In the genomic region with DNA sequence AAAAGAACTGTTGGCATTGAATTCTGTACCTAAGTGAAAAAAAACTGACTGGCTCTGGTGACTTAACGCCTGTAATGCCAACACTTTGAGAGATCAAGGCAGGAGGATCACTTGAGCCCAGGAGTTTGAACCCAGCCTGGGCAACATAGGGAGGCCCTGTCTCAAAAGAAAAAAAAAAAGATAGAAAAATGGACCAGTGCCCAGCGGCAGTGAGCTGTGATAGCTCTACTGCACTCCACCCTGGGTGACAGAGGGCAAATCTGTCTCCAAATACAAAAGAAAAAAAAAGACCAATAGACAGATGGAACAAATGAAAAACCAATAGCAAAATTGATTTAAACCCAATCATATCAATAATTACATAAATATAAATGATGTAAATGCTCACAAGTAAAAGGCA, we compare ENCODE assay signal across 7 cellular contexts. TPM values are rescaled to one million over a fixed set of nuclear protein-coding genes. Genes with fewer than 3 reads are reported as not detected.
DNase-seq lines count a peak whose midpoint lies in the region; ATAC-seq and TF ChIP-seq lines count a peak whose summit lies in the region.
"Had no signal": no experiment of that assay in that cellular context is flagged by ENCODE, and none has a peak within 500 bp of the region (broad histone marks: within the 10 kb centered on the region; RNA-seq: fewer than 3 reads in every experiment).

No MANE protein-coding gene starts in this region.

- H3K4me3 ChIP-seq in BLaER1 treated with 17β-estradiol and CSF1 and Interleukin-3, amounts not matched to agents 10 nM and 100 nM, result peak overlapping the region in 9 of 10 experiments; percentile 40 to 63 (median 48); a peak in 16 of 20 replicates
- H3K4me3 ChIP-seq in ascending aorta, result peak overlapping the region; percentile 31 to 65

- H3K36me3 Mint-ChIP-seq in memory B cell, result peaks cover 14% of the 10 kb centered on the region

- H3K4me1 Mint-ChIP-seq in memory B cell, result peaks cover 6% of the 10 kb centered on the region

- peaks cover 5 to 22% (median 8%) of the 10 kb centered on the region in 11 experiments; a peak in 18 of 22 replicates for H3K27me3 ChIP-seq in BLaER1 treated with 17β-estradiol and CSF1 and Interleukin-3, amounts not matched to agents 10 nM and 100 nM
- no peaks in the 10 kb centered on the region for H3K27me3 ChIP-seq in ascending aorta

- peak overlapping the region; percentile 55 for H3K4me3 Mint-ChIP-seq in memory B cell

- ATAC-seq in memory B cell (ENCODE audit: low read depth) (no peak), HG03045 (IDR thresholded peaks at IDR 0.05; ENCODE audit: unreplicated experiment) (no peak), GM21526 (IDR thresholded peaks at IDR 0.05; ENCODE audit: low FRiP score, unreplicated experiment) (no peak)

- peak overlapping the region; percentile 77 to 93 (median 84) for H3K4me2 ChIP-seq in BLaER1 treated with 17β-estradiol and CSF1 and Interleukin-3, amounts not matched to agents 10 nM and 100 nM

- no peak for DNase-seq in ascending aorta (ENCODE audit: low spot score in 2 of 2)
- DNase-seq in memory B cell (ENCODE audit: low spot score in 2 of 2), result no peak
- DNase-seq in stimulated activated CD4-positive, alpha-beta T cell treated with anti-CD3 and anti-CD28 coated beads, Interleukin-4, amount 100 ng/mL, for 4 hours, result no peak
- DNase-seq: NCI-H2107 had no signal

- no peak overlapping the region for H3K27ac Mint-ChIP-seq in memory B cell

- peaks cover 20 to 38% (median 29%) of the 10 kb centered on the region in 11 experiments for H3K9me3 ChIP-seq in BLaER1 treated with 17β-estradiol and CSF1 and Interleukin-3, amounts not matched to agents 10 nM and 100 nM (replicated peaks in 1 of 11)
- peaks cover 0 to 1% of the 10 kb centered on the region in 2 donors for H3K9me3 ChIP-seq in ascending aorta

- H3K4me1 ChIP-seq in BLaER1 treated with 17β-estradiol and CSF1 and Interleukin-3, amounts not matched to agents 10 nM and 100 nM, result peaks cover 4 to 10% (median 7%) of the 10 kb centered on the region in 10 experiments; a peak in 15 of 20 replicates
- peaks cover 0 to 4% of the 10 kb centered on the region in 2 donors for H3K4me1 ChIP-seq in ascending aorta

- intact Hi-C loops in ascending aorta (cut with DNase I), result no loop called here

- peak overlapping the region in 3 of 11 experiments; percentile 39 to 56 (median 48); a peak in 3 of 22 replicates for H3K9ac ChIP-seq in BLaER1 treated with 17β-estradiol and CSF1 and Interleukin-3, amounts not matched to agents 10 nM and 100 nM

- peaks cover 5% of the 10 kb centered on the region for H3K27me3 Mint-ChIP-seq in memory B cell

- peaks cover 4% of the 10 kb centered on the region for H3K9me3 Mint-ChIP-seq in memory B cell

- H3K36me3 ChIP-seq in BLaER1 treated with 17β-estradiol and CSF1 and Interleukin-3, amounts not matched to agents 10 nM and 100 nM, result peaks cover 1 to 21% (median 12%) of the 10 kb centered on the region in 11 experiments; a peak in 13 of 22 replicates
- no peaks in the 10 kb centered on the region for H3K36me3 ChIP-seq in ascending aorta

- H3K27ac ChIP-seq in BLaER1 treated with 17β-estradiol and CSF1 and Interleukin-3, amounts not matched to agents 10 nM and 100 nM, result no peak overlapping the region
- H3K27ac ChIP-seq in ascending aorta, result no peak overlapping the region

- no peak for TF ChIP-seq CTCF in ascending aorta (IDR thresholded peaks at IDR 0.05)

- H4K20me1 ChIP-seq in BLaER1 treated with 17β-estradiol and CSF1 and Interleukin-3, amounts not matched to agents 10 nM and 100 nM, result no peaks in the 10 kb centered on the region

RNA-seq across cellular contexts. Expression of a gene that starts 0.7 kb away (rescaled TPM):
- 11.7 TPM for total RNA-seq in ascending aorta

RNA-seq across cellular contexts. Expression of a gene that starts 22.7 kb away (rescaled TPM):
- total RNA-seq in ascending aorta, result 53.7 TPM

RNA-seq across cellular contexts. Expression of a gene that starts 22.9 kb away (rescaled TPM):
- total RNA-seq in ascending aorta, result 11.1 TPM

RNA-seq across cellular contexts. Expression of a gene that starts 37.6 kb away (rescaled TPM):
- 13.4 TPM for total RNA-seq in ascending aorta

RNA-seq across cellular contexts. Expression of a gene that starts 37.9 kb away (rescaled TPM):
- total RNA-seq in ascending aorta, result 93.0 TPM
